34 cellular contexts compared by ENCODE assay signal in the genomic region with DNA sequence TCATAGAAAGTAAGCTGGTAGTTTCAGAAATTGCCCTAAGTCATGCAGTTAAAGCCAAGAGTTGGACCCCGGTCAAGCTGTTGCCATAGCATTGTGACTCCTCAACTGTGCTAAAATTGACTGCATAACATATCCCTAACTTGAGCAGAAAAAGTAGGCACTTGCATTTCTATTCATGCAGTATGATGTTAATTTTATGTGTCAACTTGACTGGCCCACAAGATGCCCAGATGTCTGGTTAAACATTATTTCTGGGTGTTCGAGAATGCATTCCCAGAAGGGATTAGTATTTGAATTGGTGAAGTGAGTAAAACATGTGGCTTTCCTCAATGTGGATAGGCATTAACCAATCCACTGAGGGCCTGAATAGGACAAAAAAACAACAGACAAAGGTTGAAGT.
"Had no signal": no experiment of that assay in that cellular context is flagged by ENCODE, and none has a peak within 500 bp of the region (broad histone marks: within the 10 kb centered on the region; RNA-seq: fewer than 3 reads in every experiment).

No MANE protein-coding gene starts in this region.

- H3K27me3 ChIP-seq: MG63 had no signal

- H3K36me3 ChIP-seq: MG63 had no signal

- DNase-seq: Karpas-422, Kasumi-1, MG63, MM.1S, MV-4-11, NCI-H1048, NCI-H1092, NCI-H1092 treated with DMSO at 0.1 percent for 48 hours, NCI-H1105, NCI-H1105 treated with DMSO at 0.1 percent for 48 hours, NCI-H1417, NCI-H1417 treated with DMSO at 0.1 percent for 48 hours, NCI-H1436, NCI-H1436 treated with DMSO at 0.1 percent for 48 hours, NCI-H146, NCI-H1694, NCI-H1694 treated with DMSO at 0.1 percent for 48 hours, NCI-H187, NCI-H187 treated with DMSO at 0.1 percent for 48 hours, NCI-H1930, NCI-H2029, NCI-H2029 treated with DMSO at 0.1 percent for 48 hours, NCI-H2081, NCI-H2081 treated with DMSO at 0.1 percent for 48 hours, NCI-H2107, NCI-H2171, NCI-H2171 treated with DMSO at 0.1 percent for 48 hours, NCI-H2227 treated with DMSO at 0.1 percent for 48 hours, NCI-H226, NCI-H345, NCI-H446, NCI-H446 treated with DMSO at 0.1 percent for 48 hours, NCI-H510A treated with DMSO at 0.1 percent for 48 hours, NCI-H524 had no signal

- H3K9me3 ChIP-seq: MG63 had no signal

- H3K4me3 ChIP-seq: MG63 had no signal
